ENCODE assay signal across 1 cellular context in genomic region chr20:62916703-62917476, GRCh38.
TF ChIP-seq lines count a peak whose summit lies in the region.

No MANE protein-coding gene starts in this region.

TF ChIP-seq in HepG2, 621 proteins besides CTCF, POLR2A, EP300 and RAD21 (continued from another document and continues in another):
- TF ChIP-seq ARID5B (CRISPR knock-in tag; IDR thresholded peaks at IDR 0.05) (peak; percentile 99), CREB3 (CRISPR knock-in tag; IDR thresholded peaks at IDR 0.05) (no peak), RFXANK (CRISPR knock-in tag; IDR thresholded peaks at IDR 0.05) (0 out of 2 replicates have a peak, but pooled peaks have one; percentile 48), ATF5 (CRISPR knock-in tag; IDR thresholded peaks at IDR 0.05; ENCODE audit: low read depth) (no peak), PRDM15 (CRISPR knock-in tag; IDR thresholded peaks at IDR 0.05) (no peak), PBX2 (CRISPR knock-in tag; IDR thresholded peaks at IDR 0.05) (no peak), TCF12 (IDR thresholded peaks at IDR 0.05) (no peak), TCF12 (CRISPR knock-in tag; IDR thresholded peaks at IDR 0.05) (peak; percentile 83), ZNF121 (CRISPR knock-in tag; IDR thresholded peaks at IDR 0.05) (peak; percentile 86), ZNF7 (CRISPR knock-in tag; IDR thresholded peaks at IDR 0.05) (no peak), ZNF362 (CRISPR knock-in tag; IDR thresholded peaks at IDR 0.05; ENCODE audit: borderline replicate concordance) (peak; percentile 100), HES4 (CRISPR knock-in tag; IDR thresholded peaks at IDR 0.05; ENCODE audit: borderline replicate concordance) (no peak), ISL2 (CRISPR knock-in tag; IDR thresholded peaks at IDR 0.05) (peak; percentile 92), ARHGAP35 (CRISPR knock-in tag; IDR thresholded peaks at IDR 0.05; ENCODE audit: borderline replicate concordance) (no peak), ZNF761 (CRISPR knock-in tag; conservative IDR thresholded peaks at IDR 0.05) (peak; percentile 93), TFDP1 (CRISPR knock-in tag; IDR thresholded peaks at IDR 0.05; ENCODE audit: borderline replicate concordance) (peak; percentile 75; the same call in 1 of the 2 replicates), ZNF326 (CRISPR knock-in tag; IDR thresholded peaks at IDR 0.05; ENCODE audit: borderline replicate concordance) (peak; percentile 56; the same call in 1 of the 2 replicates), NR0B2 (CRISPR knock-in tag; IDR thresholded peaks at IDR 0.05) (no peak), ATF6 (CRISPR knock-in tag; conservative IDR thresholded peaks at IDR 0.05) (peak; percentile 86; the same call in 1 of the 2 replicates), MLLT10 (CRISPR knock-in tag; IDR thresholded peaks at IDR 0.05) (peak; percentile 79), CREM (IDR thresholded peaks at IDR 0.05) (peak; percentile 89), CREM (CRISPR knock-in tag; IDR thresholded peaks at IDR 0.05) (no peak), NFAT5 (CRISPR knock-in tag; IDR thresholded peaks at IDR 0.05) (no peak), ATAD3A (CRISPR knock-in tag; IDR thresholded peaks at IDR 0.05) (no peak), AKAP8 (CRISPR knock-in tag; IDR thresholded peaks at IDR 0.05) (peak; percentile 98), MTF1 (CRISPR knock-in tag; IDR thresholded peaks at IDR 0.05) (no peak), ZBTB44 (CRISPR knock-in tag; IDR thresholded peaks at IDR 0.05) (no peak), ZNF274 (CRISPR knock-in tag; IDR thresholded peaks at IDR 0.05) (peak; percentile 82; the same call in 1 of the 2 replicates), ZNF879 (CRISPR knock-in tag; IDR thresholded peaks at IDR 0.05) (no peak), PAWR (CRISPR knock-in tag; IDR thresholded peaks at IDR 0.05; ENCODE audit: borderline replicate concordance) (no peak)
